34 cellular contexts compared by ENCODE assay signal in genomic region chr2:82827426-82827825, GRCh38.
"Had no signal": no experiment of that assay in that cellular context is flagged by ENCODE, and none has a peak within 500 bp of the region (broad histone marks: within the 10 kb centered on the region; RNA-seq: fewer than 3 reads in every experiment).

No MANE protein-coding gene starts in this region.

- H3K27me3 ChIP-seq: adrenal gland, body of pancreas, brain microvascular endothelial cell, breast epithelium had no signal

- DNase-seq: activated CD4-positive, alpha-beta memory T cell treated with anti-CD3 and anti-CD28 coated beads for 36 hours; activated CD4-positive, alpha-beta T cell treated with anti-CD3 and anti-CD28 coated beads for 1 hour; activated CD4-positive, alpha-beta T cell treated with anti-CD3 and anti-CD28 coated beads for 36 hours; activated CD4-positive, alpha-beta T cell treated with anti-CD3 and anti-CD28 coated beads for 48 hours; activated CD4-positive, alpha-beta T cell treated with anti-CD3 and anti-CD28 coated beads, Interleukin-2, amount 10 ng/mL, durations not matched to agents 7 days and 5 days; activated CD4-positive, CD25-positive, alpha-beta regulatory T cell; activated CD8-positive, alpha-beta memory T cell treated with anti-CD3 and anti-CD28 coated beads, Interleukin-2, amount 50 U/mL, for 4 hours; activated CD8-positive, alpha-beta T cell treated with anti-CD3 and anti-CD28 coated beads for 36 hours; activated effector memory CD4-positive, alpha-beta T cell treated with anti-CD3 and anti-CD28 coated beads, Interleukin-2, amount 50 U/mL, for 16 hours; activated gamma-delta T cell treated with Interleukin-2 at 50 U/mL for 16 hours; activated naive CD4-positive, alpha-beta T cell; activated naive CD4-positive, alpha-beta T cell treated with anti-CD3 and anti-CD28 coated beads for 36 hours; activated naive CD4-positive, alpha-beta T cell treated with anti-CD3 and anti-CD28 coated beads, Interleukin-2, amount 50 U/mL, for 16 hours; activated naive CD8-positive, alpha-beta T cell treated with anti-CD3 and anti-CD28 coated beads for 36 hours; activated T-cell treated with anti-CD3 and anti-CD28 coated beads for 4 hours; activated T-cell treated with anti-CD3 and anti-CD28 coated beads, Interleukin-2, amount 50 U/mL, for 1 hour; activated T-cell treated with anti-CD3 and anti-CD28 coated beads, Interleukin-2, amount 50 U/mL, for 4 hours; activated T-cell treated with anti-CD3 and anti-CD28 coated beads, Interleukin-2, amount 50 U/mL, for 72 hours; adrenal gland; amniotic stem cell; aorta; body of pancreas; brain microvascular endothelial cell; central memory CD4-positive, alpha-beta T cell; T-helper 1 cell; T-helper 2 cell; T-helper 9 cell; WERI-Rb-1 had no signal

- H3K4me1 ChIP-seq: adrenal gland, breast epithelium had no signal

- FAIRE-seq: astrocyte had no signal

- ATAC-seq: activated CD4-positive, alpha-beta T cell treated with anti-CD3 and anti-CD28 coated beads for 36 hours; activated CD4-positive, CD25-positive, alpha-beta regulatory T cell treated with anti-CD3 and anti-CD28 coated beads, Interleukin-2, amount 50 U/mL, for 24 hours; activated CD8-positive, alpha-beta T cell treated with anti-CD3 and anti-CD28 coated beads for 36 hours; activated naive CD4-positive, alpha-beta T cell treated with anti-CD3 and anti-CD28 coated beads, Interleukin-2, amount 50 U/mL, for 72 hours; activated T-cell treated with anti-CD3 and anti-CD28 coated beads, Interleukin-2, amount 50 U/mL, for 4 hours; activated T-cell treated with anti-CD3 and anti-CD28 coated beads, Interleukin-2, amount 50 U/mL, for 72 hours; activated T-helper 17 cell treated with anti-CD3 and anti-CD28 coated beads, Interleukin-2, amount 50 U/mL, for 72 hours; body of pancreas; WTC11 had no signal

- H3K4me3 ChIP-seq: adrenal gland, body of pancreas, breast epithelium had no signal

- H3K9me3 ChIP-seq: body of pancreas, breast epithelium had no signal

- H3K36me3 ChIP-seq: adrenal gland, brain microvascular endothelial cell, breast epithelium, WERI-Rb-1 had no signal

- H3K27ac ChIP-seq: adrenal gland, body of pancreas, brain microvascular endothelial cell, breast epithelium, WERI-Rb-1 had no signal
